ENCODE assay signal across 1 cellular context in the genomic region with DNA sequence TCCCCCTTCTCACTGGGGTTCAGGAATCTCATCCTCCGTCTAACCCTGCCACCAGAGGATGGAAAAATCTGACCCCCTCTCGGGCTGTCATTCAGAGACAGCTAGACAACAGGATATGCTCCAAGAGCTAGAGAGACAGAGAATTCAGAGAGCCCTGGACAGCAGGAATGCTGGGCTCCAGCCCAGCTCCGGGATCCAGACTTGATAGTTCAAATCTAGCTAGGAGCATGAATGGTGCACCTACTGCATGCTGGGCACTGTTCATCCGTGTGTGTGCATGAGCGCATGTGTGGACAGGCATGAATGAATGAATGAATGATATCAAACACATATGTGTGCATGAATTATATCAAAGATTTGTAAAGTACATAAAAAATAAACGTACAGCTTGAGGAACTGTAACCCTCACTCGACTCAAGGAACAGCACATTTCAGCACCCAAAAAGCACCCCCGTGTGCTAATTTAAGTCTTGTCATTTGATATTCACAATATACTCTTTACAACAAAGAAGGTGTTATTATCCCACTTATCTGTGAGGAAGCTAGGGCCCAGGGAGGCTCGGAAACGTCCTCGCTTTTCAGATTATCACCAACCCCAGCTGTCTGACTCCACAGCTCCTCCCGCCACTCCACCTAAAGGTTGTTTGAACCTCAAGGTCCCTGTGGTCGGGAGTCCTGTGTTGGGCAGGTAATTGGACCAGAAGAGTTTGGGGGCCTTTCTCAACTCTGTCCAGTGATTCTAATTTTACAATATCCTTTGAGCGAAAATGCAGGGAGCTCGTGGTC.
TF ChIP-seq lines count a peak whose summit lies in the region.

No MANE protein-coding gene starts in this region.

TF ChIP-seq in H1, 55 proteins besides CTCF, POLR2A, EP300 and RAD21:
- TF ChIP-seq MAFK (IDR thresholded peaks at IDR 0.05; ENCODE audit: low read depth, low read length) (no peak), RNF2 (IDR thresholded peaks at IDR 0.05; ENCODE audit: borderline replicate concordance, low read depth, low read length, missing control alignments, poor library complexity, severe bottlenecking) (no peak), TAF1 (IDR thresholded peaks at IDR 0.05; ENCODE audit: low read depth, low read length) (no peak), KDM5A (IDR thresholded peaks at IDR 0.05; ENCODE audit: low read length) (no peak)
